11 cellular contexts compared by ENCODE assay signal in the genomic region with DNA sequence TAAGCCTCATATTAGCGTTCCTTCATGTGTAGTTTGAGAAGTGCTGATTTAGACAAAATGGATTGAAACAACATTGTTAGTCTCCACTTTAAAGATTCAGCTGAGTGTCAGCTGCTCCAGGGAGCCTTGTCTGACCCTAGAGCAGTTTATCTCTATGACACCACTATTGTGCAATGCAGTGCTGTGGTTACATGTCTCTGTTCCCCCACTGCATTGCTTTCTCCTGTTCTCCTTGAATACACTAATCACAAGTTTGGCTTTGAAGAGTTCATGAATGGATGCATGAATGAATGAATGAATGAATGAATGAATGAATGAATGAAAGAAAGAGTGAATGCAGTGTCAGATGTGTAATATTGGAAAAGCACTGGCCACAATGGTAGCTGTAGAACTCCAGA. TPM values are rescaled to one million over a fixed set of nuclear protein-coding genes. Genes with fewer than 3 reads are reported as not detected.
A peak's percentile ranks its signal among the peaks of the same experiment; 100 is the strongest.
DNase-seq lines count a peak whose midpoint lies in the region; ATAC-seq, FAIRE-seq and TF ChIP-seq lines count a peak whose summit lies in the region.
"Had no signal": no experiment of that assay in that cellular context is flagged by ENCODE, and none has a peak within 500 bp of the region (broad histone marks: within the 10 kb centered on the region; RNA-seq: fewer than 3 reads in every experiment).

No MANE protein-coding gene starts in this region.

- intact Hi-C loops in Right ventricle myocardium inferior (cut with DNase I) (no loop called here), cardiac septum (cut with DNase I) (no loop called here), K562 (cut with micrococcal nuclease) (no loop called here), PC-9 (cut with micrococcal nuclease; ENCODE audit: unreplicated experiment) (no loop called here)

- H2AFZ ChIP-seq in K562 (ENCODE audit: low read depth, low read length) (no peak overlapping the region), keratinocyte (ENCODE audit: control insufficient read depth, low read length) (no peak overlapping the region), PC-9 (no peak overlapping the region)

- H3K27me3 Mint-ChIP-seq in stimulated activated naive CD8-positive, alpha-beta T cell treated with anti-CD3 and anti-CD28 coated beads, Interleukin-15, amount 100 ng/mL, for 72 hours = no peaks in the 10 kb centered on the region
- H3K27me3 Mint-ChIP-seq: activated naive CD4-positive, alpha-beta T cell treated with anti-CD3 and anti-CD28 coated beads, Interleukin-2, amount 50 U/mL, for 24 hours had no signal

- TF ChIP-seq EP300 in K562 (IDR thresholded peaks at IDR 0.05; ENCODE audit: low read length) = no peak

- H3K27ac ChIP-seq in K562 (ENCODE audit: extremely low read depth, low read depth, low read length) (no peak overlapping the region), keratinocyte (ENCODE audit: control insufficient read depth, insufficient read depth, low read length) (no peak overlapping the region), PC-9 (no peak overlapping the region)

- H3K4me3 Mint-ChIP-seq in stimulated activated naive CD8-positive, alpha-beta T cell treated with anti-CD3 and anti-CD28 coated beads, Interleukin-15, amount 100 ng/mL, for 72 hours = no peak overlapping the region
- H3K4me3 Mint-ChIP-seq: activated B cell treated with CpG ODN at 0.5 μM for 24 hours; activated naive CD4-positive, alpha-beta T cell treated with anti-CD3 and anti-CD28 coated beads, Interleukin-2, amount 50 U/mL, for 24 hours had no signal

- H3K27me3 ChIP-seq in K562 (ENCODE audit: control insufficient read depth in 2 of 2, insufficient read depth in 2 of 2, low read length in 2 of 2) (no peaks in the 10 kb centered on the region), keratinocyte (ENCODE audit: control insufficient read depth, extremely low read depth, insufficient read depth, low read length) (no peaks in the 10 kb centered on the region), PC-9 (ENCODE audit: insufficient read depth, low read depth) (no peaks in the 10 kb centered on the region)

- BruUV-seq in K562 (replicated peaks; lab: Mats Ljungman, UMichigan) (no TSS peak), PC-9 (replicated peaks; lab: Mats Ljungman, UMichigan) (no TSS peak)

- no peaks in the 10 kb centered on the region for H3K79me2 ChIP-seq in K562 (ENCODE audit: control insufficient read depth, insufficient read depth, low read length)
- no peaks in the 10 kb centered on the region for H3K79me2 ChIP-seq in keratinocyte (ENCODE audit: control insufficient read depth, insufficient read depth, low read length)
- no peaks in the 10 kb centered on the region for H3K79me2 ChIP-seq in PC-9 (ENCODE audit: low read depth)

- dilution Hi-C loops in keratinocyte (cut with MboI; ENCODE audit: extremely low pct_ligation_motif_present, low sequenced_read_pairs) = no loop called here

- CTCF ChIA-PET in K562 (lab: Yijun Ruan, JAX; ENCODE audit: low intra/inter-chr PET ratio) (no interaction called here), HEK293T (lab: Yijun Ruan, JAX) (no interaction called here), PC-9 (lab: Charles Lee) (no interaction called here)

- H3K9me3 ChIP-seq in K562 (replicated peaks; ENCODE audit: control insufficient read depth, insufficient read depth, low read depth, low read length) (no peaks in the 10 kb centered on the region), keratinocyte (ENCODE audit: control insufficient read depth, low read depth, low read length) (no peaks in the 10 kb centered on the region), PC-9 (ENCODE audit: insufficient read depth, low read depth) (no peaks in the 10 kb centered on the region)

- in situ Hi-C loops in K562 (cut with MboI) = no loop called here

- no peaks in the 10 kb centered on the region for H3K4me1 ChIP-seq in K562 (replicated peaks in 1 of 2; ENCODE audit: control insufficient read depth in 2 of 2, insufficient read depth in 2 of 2, low read length in 2 of 2)
- peaks cover 42% of the 10 kb centered on the region for H3K4me1 ChIP-seq in keratinocyte (ENCODE audit: control insufficient read depth, extremely low read depth, insufficient read depth, low read length)
- H3K4me1 ChIP-seq in PC-9 (replicated peaks; ENCODE audit: insufficient read depth) = peaks cover 18% of the 10 kb centered on the region

- POLR2A ChIA-PET in K562 (lab: Yijun Ruan, JAX) (no interaction called here), HEK293T (lab: Yijun Ruan, JAX) (no interaction called here), PC-9 (lab: Charles Lee; ENCODE audit: unreplicated experiment) (no interaction called here)

- H3K9me3 Mint-ChIP-seq in stimulated activated naive CD8-positive, alpha-beta T cell treated with anti-CD3 and anti-CD28 coated beads, Interleukin-15, amount 100 ng/mL, for 72 hours = peaks cover 11 to 13% of the 10 kb centered on the region in 2 donors
- H3K9me3 Mint-ChIP-seq: activated B cell treated with CpG ODN at 0.5 μM for 24 hours; activated naive CD4-positive, alpha-beta T cell treated with anti-CD3 and anti-CD28 coated beads, Interleukin-2, amount 50 U/mL, for 24 hours had no signal

- H3K36me3 ChIP-seq in K562 (ENCODE audit: control insufficient read depth, insufficient read depth, low read length) = no peaks in the 10 kb centered on the region
- no peaks in the 10 kb centered on the region for H3K36me3 ChIP-seq in keratinocyte (ENCODE audit: control insufficient read depth in 2 of 2, extremely low read depth in 1 of 2, insufficient read depth in 2 of 2, low read length in 2 of 2)
- no peaks in the 10 kb centered on the region for H3K36me3 ChIP-seq in PC-9 (ENCODE audit: low read depth)

- H3K9me2 ChIP-seq in PC-9 (ENCODE audit: insufficient read depth) = no peaks in the 10 kb centered on the region

- peaks cover 5% of the 10 kb centered on the region; the same call in 1 of the 2 replicates for H3F3A ChIP-seq in PC-9 (ENCODE audit: insufficient read depth, low read depth)

- TF ChIP-seq POLR2A in K562 (conservative IDR thresholded peaks at IDR 0.05) = no peak

- H3K4me1 Mint-ChIP-seq in stimulated activated naive CD8-positive, alpha-beta T cell treated with anti-CD3 and anti-CD28 coated beads, Interleukin-15, amount 100 ng/mL, for 72 hours = peaks cover 11% of the 10 kb centered on the region
- H3K4me1 Mint-ChIP-seq: activated B cell treated with CpG ODN at 0.5 μM for 24 hours had no signal

- H3K9ac ChIP-seq in K562 (ENCODE audit: insufficient read depth in 1 of 2, low read depth in 2 of 2, low read length in 2 of 2) (no peak overlapping the region), keratinocyte (ENCODE audit: control insufficient read depth, extremely low read depth, insufficient read depth, low read length) (no peak overlapping the region)

- no peak for DNase-seq in Right ventricle myocardium inferior (ENCODE audit: missing footprints)
- no peak for DNase-seq in cardiac septum (ENCODE audit: low spot score)
- no peak for DNase-seq in K562 (ENCODE audit: extremely low read depth in 1 of 4, low spot score in 3 of 4)
- no peak for DNase-seq in keratinocyte (ENCODE audit: low read depth, low spot score)
- DNase-seq in stimulated activated naive CD8-positive, alpha-beta T cell treated with anti-CD3 and anti-CD28 coated beads, Interleukin-15, amount 100 ng/mL, for 72 hours = no peak
- DNase-seq in HEK293T (ENCODE audit: extremely low spot score) = no peak
- DNase-seq in PC-9 = no peak
- DNase-seq: activated B cell treated with CpG ODN at 0.5 μM for 24 hours had no signal

- H3K9me1 ChIP-seq in K562 (ENCODE audit: control insufficient read depth, insufficient read depth, low read length) (no peaks in the 10 kb centered on the region), keratinocyte (ENCODE audit: control insufficient read depth, extremely low read depth, insufficient read depth, low read length) (no peaks in the 10 kb centered on the region)

- no peak for TF ChIP-seq CTCF in K562 (IDR thresholded peaks at IDR 0.05 in 2 of 3, conservative IDR thresholded peaks at IDR 0.05 in 1 of 3; ENCODE audit: insufficient read depth in 2 of 3, low read depth in 1 of 3, low read length in 3 of 3)
- no peak for TF ChIP-seq CTCF in keratinocyte (optimal IDR thresholded peaks at IDR 0.05 in 1 of 3, IDR thresholded peaks at IDR 0.05 in 1 of 3, conservative IDR thresholded peaks at IDR 0.05 in 1 of 3; ENCODE audit: extremely low read depth in 1 of 3, insufficient read depth in 2 of 3, low read length in 3 of 3)
- no peak for TF ChIP-seq CTCF in PC-9 (conservative IDR thresholded peaks at IDR 0.05)

- 0% methylated on average over 1 of the region's 1 CpG for WGBS in K562 (ENCODE audit: insufficient coverage, low coverage, missing lambda C conversion rate)

- FAIRE-seq in K562 (lab: Jason Lieb, UNC) (no peak), keratinocyte (lab: Jason Lieb, UNC) (peak; percentile 80)

- H4K20me1 ChIP-seq in K562 (replicated peaks; ENCODE audit: control insufficient read depth, insufficient read depth, low read length) = no peaks in the 10 kb centered on the region
- no peaks in the 10 kb centered on the region for H4K20me1 ChIP-seq in keratinocyte (ENCODE audit: control insufficient read depth, extremely low read depth, insufficient read depth, low read length)
- no peaks in the 10 kb centered on the region for H4K20me1 ChIP-seq in PC-9 (ENCODE audit: insufficient read depth)

- H3K27ac Mint-ChIP-seq in stimulated activated naive CD8-positive, alpha-beta T cell treated with anti-CD3 and anti-CD28 coated beads, Interleukin-15, amount 100 ng/mL, for 72 hours = no peak overlapping the region
- H3K27ac Mint-ChIP-seq: activated B cell treated with CpG ODN at 0.5 μM for 24 hours; activated naive CD4-positive, alpha-beta T cell treated with anti-CD3 and anti-CD28 coated beads, Interleukin-2, amount 50 U/mL, for 24 hours had no signal

- ATAC-seq in Right ventricle myocardium inferior (peak; percentile 97), K562 (no peak), GM21786 (IDR thresholded peaks at IDR 0.05; ENCODE audit: unreplicated experiment) (no peak)
- ATAC-seq in stimulated activated naive CD8-positive, alpha-beta T cell treated with anti-CD3 and anti-CD28 coated beads, Interleukin-15, amount 100 ng/mL, for 72 hours = no peak

- TF ChIP-seq RAD21 in K562 (CRISPR knock-in tag; conservative IDR thresholded peaks at IDR 0.05 in 1 of 2, IDR thresholded peaks at IDR 0.05 in 1 of 2) = no peak

- no peak overlapping the region for H3K4me2 ChIP-seq in K562 (ENCODE audit: insufficient read depth, low read length)
- no peak overlapping the region for H3K4me2 ChIP-seq in keratinocyte (ENCODE audit: control insufficient read depth, extremely low read depth, insufficient read depth, low read depth, low read length)
- H3K4me2 ChIP-seq in PC-9 = no peak overlapping the region; the same call in 1 of the 2 replicates

- H3K4me3 ChIP-seq in K562 = no peak overlapping the region
- no peak overlapping the region for H3K4me3 ChIP-seq in keratinocyte (ENCODE audit: control insufficient read depth in 2 of 3, extremely low read depth in 1 of 3, insufficient read depth in 2 of 3, low read depth in 1 of 3, low read length in 3 of 3)
- H3K4me3 ChIP-seq in PC-9 = no peak overlapping the region

RNA-seq across cellular contexts. Expression of gene GCG, which starts 38.3 kb away (rescaled TPM):
- total RNA-seq in Right ventricle myocardium inferior (not detected), cardiac septum (not detected), K562 (2014; rRNA removed) (not detected in 2 replicates), K562 (2014; rRNA removed; fragmentation: Illumina TruSeq; extraction: Trizol) (not detected in 2 replicates), K562 (2015; rRNA removed; fragmentation: Illumina TruSeq; extraction: Trizol) (not detected in 2 replicates), K562 (2021) (0.29 TPM in 1 of 2 replicates, not detected in the other), PC-9 (2021) (not detected in 2 replicates)
- not detected in 2 replicates for total RNA-seq in K562 (2011; cell fraction: chromatin; rRNA removed; ENCODE audit: low replicate concordance)
- not detected in 2 replicates for total RNA-seq in K562 (2011; cell fraction: nucleolus; rRNA removed)
- total RNA-seq in K562 (2011; cell fraction: nucleoplasm; rRNA removed) = not detected in 2 replicates
- polyA plus RNA-seq in K562 (2011; rRNA removed) (not detected in 2 replicates), K562 (2014; fragmentation: Illumina TruSeq; extraction: Trizol) (not detected in 2 replicates), K562 (2014; fragmentation: Nextera tagmentation; extraction: Ambion mirVana) (not detected), K562 (2014; rRNA removed) (not detected in 2 replicates), keratinocyte (not detected in 3 replicates)
- polyA plus RNA-seq in K562 (2011; cell fraction: cytosol; rRNA removed) = not detected in 2 replicates
- polyA plus RNA-seq in K562 (2011; cell fraction: nucleus; rRNA removed) = not detected in 2 replicates
- polyA plus RNA-seq in K562 (2012) = not detected in 2 replicates
- not detected in 2 replicates for polyA minus RNA-seq in K562 (2011; rRNA and poly(A)+ RNA removed)
- polyA minus RNA-seq in K562 (2011; cell fraction: cytosol; rRNA and poly(A)+ RNA removed) = not detected in 2 replicates
- polyA minus RNA-seq in K562 (2011; cell fraction: nucleus; rRNA and poly(A)+ RNA removed) = not detected in 2 replicates
- not detected for polyA plus RNA-seq in keratinocyte (2011; ENCODE audit: low read depth)
- polyA plus RNA-seq in keratinocyte (2011; cell fraction: cytosol; rRNA removed) = not detected in 2 replicates
- not detected in 2 replicates for polyA plus RNA-seq in keratinocyte (2011; cell fraction: nucleus; rRNA removed)
- not detected in 2 replicates for polyA plus RNA-seq in keratinocyte (2012; ENCODE audit: low replicate concordance)
- polyA minus RNA-seq in keratinocyte = not detected in 3 replicates
- polyA minus RNA-seq in keratinocyte (2011; cell fraction: cytosol; rRNA and poly(A)+ RNA removed) = not detected
- polyA minus RNA-seq in keratinocyte (2011; cell fraction: nucleus; rRNA and poly(A)+ RNA removed) = not detected in 2 replicates
- total RNA-seq: activated B cell treated with CpG ODN at 0.5 μM for 24 hours, NCI-H460 had no signal

RNA-seq across cellular contexts. Expression of gene DPP4, which starts 39.8 kb away (rescaled TPM):
- total RNA-seq in Right ventricle myocardium inferior (5.4 TPM), cardiac septum (3.4 TPM), K562 (2014; rRNA removed) (not detected in 2 replicates), K562 (2014; rRNA removed; fragmentation: Illumina TruSeq; extraction: Trizol) (not detected in 2 replicates), K562 (2015; rRNA removed; fragmentation: Illumina TruSeq; extraction: Trizol) (not detected in 2 replicates), K562 (2021) (0.11 and 0.18 TPM in 2 replicates), PC-9 (2021) (0.35 and 0.48 TPM in 2 replicates)
- total RNA-seq in K562 (2011; cell fraction: chromatin; rRNA removed; ENCODE audit: low replicate concordance) = not detected in 2 replicates
- total RNA-seq in K562 (2011; cell fraction: nucleolus; rRNA removed) = not detected in 2 replicates
- total RNA-seq in K562 (2011; cell fraction: nucleoplasm; rRNA removed) = not detected in 2 replicates
- polyA plus RNA-seq in K562 (2011; rRNA removed) (not detected in 2 replicates), K562 (2014; fragmentation: Illumina TruSeq; extraction: Trizol) (not detected in 2 replicates), K562 (2014; fragmentation: Nextera tagmentation; extraction: Ambion mirVana) (not detected), K562 (2014; rRNA removed) (not detected in 2 replicates), keratinocyte (1.1 to 4.1 TPM (median 1.3 TPM) in 3 replicates)
- not detected in 2 replicates for polyA plus RNA-seq in K562 (2011; cell fraction: cytosol; rRNA removed)
- polyA plus RNA-seq in K562 (2011; cell fraction: nucleus; rRNA removed) = not detected in 2 replicates
- not detected in 2 replicates for polyA plus RNA-seq in K562 (2012)
- not detected in 2 replicates for polyA minus RNA-seq in K562 (2011; rRNA and poly(A)+ RNA removed)
- polyA minus RNA-seq in K562 (2011; cell fraction: cytosol; rRNA and poly(A)+ RNA removed) = not detected in 2 replicates
- polyA minus RNA-seq in K562 (2011; cell fraction: nucleus; rRNA and poly(A)+ RNA removed) = not detected in 2 replicates
- polyA plus RNA-seq in keratinocyte (2011; ENCODE audit: low read depth) = 3.2 TPM
- 0.83 and 1.2 TPM in 2 replicates for polyA plus RNA-seq in keratinocyte (2011; cell fraction: cytosol; rRNA removed)
- 5.2 and 6.8 TPM in 2 replicates for polyA plus RNA-seq in keratinocyte (2011; cell fraction: nucleus; rRNA removed)
- polyA plus RNA-seq in keratinocyte (2012; ENCODE audit: low replicate concordance) = 0.78 and 1.1 TPM in 2 replicates
- 0.62 to 5.3 TPM (median 3.3 TPM) in 3 replicates for polyA minus RNA-seq in keratinocyte
- 0.96 TPM for polyA minus RNA-seq in keratinocyte (2011; cell fraction: cytosol; rRNA and poly(A)+ RNA removed)
- 7.1 and 13.3 TPM in 2 replicates for polyA minus RNA-seq in keratinocyte (2011; cell fraction: nucleus; rRNA and poly(A)+ RNA removed)
